In the genomic region with DNA sequence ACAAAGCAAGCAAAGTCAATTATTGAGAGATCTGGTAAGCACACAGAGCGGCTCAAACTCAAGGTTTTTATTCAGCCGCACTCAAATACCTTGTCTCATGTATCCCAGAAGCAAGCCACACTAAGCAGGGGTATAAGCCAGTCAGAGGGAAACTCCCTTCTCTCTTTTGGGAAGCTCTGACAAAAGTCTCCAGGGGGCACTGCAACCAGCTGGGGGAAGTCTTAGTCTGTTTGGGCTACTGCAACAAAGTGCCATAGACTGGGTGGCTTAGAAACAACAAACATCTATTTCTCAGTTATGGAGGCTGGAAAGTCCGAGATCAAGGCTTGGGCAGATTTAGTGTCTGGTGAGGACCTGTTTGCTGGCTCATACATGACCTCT, we compare ENCODE assay signal across 11 cellular contexts.
DNase-seq lines count a peak whose midpoint lies in the region; ATAC-seq, FAIRE-seq and TF ChIP-seq lines count a peak whose summit lies in the region.
"Had no signal": no experiment of that assay in that cellular context is flagged by ENCODE, and none has a peak within 500 bp of the region (broad histone marks: within the 10 kb centered on the region; RNA-seq: fewer than 3 reads in every experiment).

No MANE protein-coding gene starts in this region.

- H3K27ac ChIP-seq in astrocyte (ENCODE audit: low read depth, low read length), result no peak overlapping the region

- H3K4me2 ChIP-seq in astrocyte (ENCODE audit: low read length), result no peak overlapping the region

- no peak for FAIRE-seq in astrocyte (lab: Jason Lieb, UNC)

- peak; percentile 51 for ATAC-seq in HG02798 (IDR thresholded peaks at IDR 0.05; ENCODE audit: poor library complexity, unreplicated experiment)
- no peak for ATAC-seq in stimulated activated effector memory CD8-positive, alpha-beta T cell treated with anti-CD3 and anti-CD28 coated beads, Interleukin-12 subunit alpha, Interleukin-12 subunit beta, amount 100 ng/mL, for 72 hours

- H3K79me2 ChIP-seq in astrocyte (ENCODE audit: insufficient read depth, low read length), result no peaks in the 10 kb centered on the region

- H3K27me3 ChIP-seq in Caco-2 (replicated peaks; ENCODE audit: control insufficient read depth, insufficient read depth, low read length), result no peaks in the 10 kb centered on the region
- no peaks in the 10 kb centered on the region for H3K27me3 ChIP-seq in astrocyte (ENCODE audit: insufficient read depth, low read length)

- H3K4me1 ChIP-seq in Caco-2 (peaks cover 47% of the 10 kb centered on the region), astrocyte (ENCODE audit: insufficient read depth, low read length) (peaks cover 20% of the 10 kb centered on the region)

- H3K27me3 Mint-ChIP-seq in Caco-2 (ENCODE audit: insufficient read depth, unreplicated experiment) (no peaks in the 10 kb centered on the region), astrocyte (ENCODE audit: low read depth, unreplicated experiment) (no peaks in the 10 kb centered on the region)

- POLR2A ChIA-PET in Caco-2 (lab: Charles Lee), result interaction anchor here (1.0 to 1.5 kb wide), 2 partner anchors 25 to 246 kb away, joined by 3 to 5 read pairs; a partner anchor contains a TSS

- H3K9me3 ChIP-seq in Caco-2 (no peaks in the 10 kb centered on the region), astrocyte (ENCODE audit: insufficient read depth, low read depth, low read length) (peaks cover 3% of the 10 kb centered on the region)

- CTCF ChIA-PET in Caco-2 (lab: Charles Lee), result interaction anchor here (1.2 to 1.6 kb wide), 2 partner anchors 14 to 247 kb away, joined by 3 to 5 read pairs; no protein-coding TSS in a partner anchor

- H3K9ac ChIP-seq in astrocyte (ENCODE audit: low read length), result no peak overlapping the region

- no peaks in the 10 kb centered on the region for H3K36me3 Mint-ChIP-seq in Caco-2 (ENCODE audit: insufficient read depth, unreplicated experiment)
- H3K36me3 Mint-ChIP-seq in astrocyte (ENCODE audit: low read depth, unreplicated experiment), result no peaks in the 10 kb centered on the region
- H3K36me3 Mint-ChIP-seq in stimulated activated effector memory CD8-positive, alpha-beta T cell treated with anti-CD3 and anti-CD28 coated beads, Interleukin-12 subunit alpha, Interleukin-12 subunit beta, amount 100 ng/mL, for 72 hours, result no peaks in the 10 kb centered on the region

- BruUV-seq in Caco-2 (replicated peaks; lab: Mats Ljungman, UMichigan), result no TSS peak

- H3K36me3 ChIP-seq in Caco-2 (ENCODE audit: control insufficient read depth, insufficient read depth, low read length) (no peaks in the 10 kb centered on the region; the same call in 1 of the 2 replicates), astrocyte (ENCODE audit: insufficient read depth, low read length) (no peaks in the 10 kb centered on the region)

- DNase-seq in Caco-2, result no peak
- no peak for DNase-seq in astrocyte (ENCODE audit: low read depth)
- DNase-seq in lung microvascular endothelial cell (ENCODE audit: low read depth in 2 of 2), result peak; percentile 11 to 16
- DNase-seq in LoVo (ENCODE audit: low spot score), result no peak
- no peak for DNase-seq in cortex of kidney (lab: John Stamatoyannopoulos, UW)
- no peak for DNase-seq in stimulated activated effector memory CD8-positive, alpha-beta T cell treated with anti-CD3 and anti-CD28 coated beads, Interleukin-12 subunit alpha, Interleukin-12 subunit beta, amount 100 ng/mL, for 72 hours (ENCODE audit: low spot score in 2 of 2)
- DNase-seq in SIG-M5 (lab: John Stamatoyannopoulos, UW), result no peak
- DNase-seq: activated CD8-positive, alpha-beta memory T cell treated with anti-CD3 and anti-CD28 coated beads for 24 hours; NCI-H446 treated with DMSO at 0.1 percent for 48 hours; nucleus accumbens had no signal

- TF ChIP-seq CTCF in Caco-2 (IDR thresholded peaks at IDR 0.05; ENCODE audit: insufficient read depth in 1 of 2, low read depth in 1 of 2, low read length in 1 of 2, severe bottlenecking in 1 of 2, unreplicated experiment in 1 of 2) (no peak), astrocyte (IDR thresholded peaks at IDR 0.05; ENCODE audit: insufficient read depth, low read depth, low read length) (no peak)

- H3K4me1 Mint-ChIP-seq in Caco-2 (ENCODE audit: low read depth, unreplicated experiment) (peaks cover 46% of the 10 kb centered on the region), astrocyte (ENCODE audit: low read depth, unreplicated experiment) (peaks cover 33% of the 10 kb centered on the region)
- no peaks in the 10 kb centered on the region for H3K4me1 Mint-ChIP-seq in stimulated activated effector memory CD8-positive, alpha-beta T cell treated with anti-CD3 and anti-CD28 coated beads, Interleukin-12 subunit alpha, Interleukin-12 subunit beta, amount 100 ng/mL, for 72 hours

- no peak overlapping the region for H2AFZ ChIP-seq in astrocyte (ENCODE audit: low read depth, low read length)

- H3K4me3 ChIP-seq in Caco-2 (ENCODE audit: low read depth, low read length), result no peak overlapping the region
- H3K4me3 ChIP-seq in astrocyte (ENCODE audit: insufficient read depth, low read depth, low read length), result no peak overlapping the region

- intact Hi-C loops in Caco-2 (cut with micrococcal nuclease; ENCODE audit: unreplicated experiment), result no loop called here

- no peak overlapping the region for H3K4me3 Mint-ChIP-seq in Caco-2 (ENCODE audit: unreplicated experiment)
- no peak overlapping the region for H3K4me3 Mint-ChIP-seq in astrocyte (ENCODE audit: unreplicated experiment)
- H3K4me3 Mint-ChIP-seq in stimulated activated effector memory CD8-positive, alpha-beta T cell treated with anti-CD3 and anti-CD28 coated beads, Interleukin-12 subunit alpha, Interleukin-12 subunit beta, amount 100 ng/mL, for 72 hours, result no peak overlapping the region

- H3K27ac Mint-ChIP-seq in Caco-2 (ENCODE audit: unreplicated experiment) (peak overlapping the region; percentile 83), astrocyte (ENCODE audit: unreplicated experiment) (peak overlapping the region; percentile 9)
- H3K27ac Mint-ChIP-seq in stimulated activated effector memory CD8-positive, alpha-beta T cell treated with anti-CD3 and anti-CD28 coated beads, Interleukin-12 subunit alpha, Interleukin-12 subunit beta, amount 100 ng/mL, for 72 hours, result no peak overlapping the region

- H4K20me1 ChIP-seq in astrocyte (ENCODE audit: insufficient read depth, low read length), result no peaks in the 10 kb centered on the region

- H3K9me3 Mint-ChIP-seq in Caco-2 (ENCODE audit: unreplicated experiment) (no peaks in the 10 kb centered on the region), astrocyte (ENCODE audit: unreplicated experiment) (no peaks in the 10 kb centered on the region)
- no peaks in the 10 kb centered on the region for H3K9me3 Mint-ChIP-seq in stimulated activated effector memory CD8-positive, alpha-beta T cell treated with anti-CD3 and anti-CD28 coated beads, Interleukin-12 subunit alpha, Interleukin-12 subunit beta, amount 100 ng/mL, for 72 hours

Comparison
In these comparisons a context has a peak if more than half of its experiments do, and no peak if none do; other contexts are left out.
1. DNase-seq: peak in lung microvascular endothelial cell (2 of 2); none in Caco-2 (0 of 2), astrocyte (single experiment), LoVo (single experiment), cortex of kidney (single experiment), stimulated activated effector memory CD8-positive, alpha-beta T cell treated with anti-CD3 and anti-CD28 coated beads, Interleukin-12 subunit alpha, Interleukin-12 subunit beta, amount 100 ng/mL, for 72 hours (0 of 2) and SIG-M5 (single experiment).